ENCODE assay signal across 22 cellular contexts in genomic region chr2:33634261-33634910, GRCh38. TPM values are rescaled to one million over a fixed set of nuclear protein-coding genes. Genes with fewer than 3 reads are reported as not detected.
DNase-seq lines count a peak whose midpoint lies in the region; ATAC-seq and TF ChIP-seq lines count a peak whose summit lies in the region.
"Had no signal": no experiment of that assay in that cellular context is flagged by ENCODE, and none has a peak within 500 bp of the region (broad histone marks: within the 10 kb centered on the region; RNA-seq: fewer than 3 reads in every experiment).

No MANE protein-coding gene starts in this region.

- ATAC-seq in HCT116, result peak; percentile 42; the same call in 1 of the 2 replicates
- peak; percentile 87 for ATAC-seq in WTC11
- no peak for ATAC-seq in activated T-cell treated with anti-CD3 and anti-CD28 coated beads, Interleukin-2, amount 50 U/mL, for 4 hours
- ATAC-seq: Panc1 had no signal

- no TSS peak for BruUV-seq in HCT116 (replicated peaks; lab: Mats Ljungman, UMichigan)

- no peaks in the 10 kb centered on the region for H3K27me3 Mint-ChIP-seq in WTC11 (ENCODE audit: low read depth)
- H3K27me3 Mint-ChIP-seq in activated T-cell treated with anti-CD3 and anti-CD28 coated beads, Interleukin-2, amount 50 U/mL, for 4 hours (ENCODE audit: low read depth), result no peaks in the 10 kb centered on the region
- H3K27me3 Mint-ChIP-seq: IgD-negative memory B cell had no signal

- H3K36me3 Mint-ChIP-seq in WTC11, result peaks cover 28% of the 10 kb centered on the region
- no peaks in the 10 kb centered on the region for H3K36me3 Mint-ChIP-seq in activated T-cell treated with anti-CD3 and anti-CD28 coated beads, Interleukin-2, amount 50 U/mL, for 4 hours (ENCODE audit: insufficient read depth)

- no peak for TF ChIP-seq RAD21 in HCT116 (IDR thresholded peaks at IDR 0.05; ENCODE audit: low read depth)

- no peak overlapping the region for H3K9ac ChIP-seq in HCT116 (ENCODE audit: low read length)
- H3K9ac ChIP-seq: KMS-11 had no signal

- H3K36me3 ChIP-seq in HCT116 (ENCODE audit: control insufficient read depth in 1 of 2, insufficient read depth in 2 of 2, low read length in 2 of 2) (no peaks in the 10 kb centered on the region), breast epithelium (no peaks in the 10 kb centered on the region)

- H3K4me2 ChIP-seq in HCT116 (ENCODE audit: low read length), result no peak overlapping the region
- H3K4me2 ChIP-seq: KMS-11 had no signal

- H3K27ac Mint-ChIP-seq in WTC11, result no peak overlapping the region
- H3K27ac Mint-ChIP-seq: IgD-negative memory B cell had no signal

- peaks cover 9% of the 10 kb centered on the region; the same call in 1 of the 2 replicates for H3K9me3 Mint-ChIP-seq in WTC11
- no peaks in the 10 kb centered on the region for H3K9me3 Mint-ChIP-seq in activated T-cell treated with anti-CD3 and anti-CD28 coated beads, Interleukin-2, amount 50 U/mL, for 4 hours
- H3K9me3 Mint-ChIP-seq: IgD-negative memory B cell had no signal

- POLR2A ChIA-PET in HCT116 (lab: Charles Lee), result no interaction called here
- POLR2A ChIA-PET in WTC11 (lab: Charles Lee), result no interaction called here

- H3K9me2 ChIP-seq in HCT116 (ENCODE audit: insufficient read depth), result no peaks in the 10 kb centered on the region

- TF ChIP-seq CTCF in HCT116 (IDR thresholded peaks at IDR 0.05 in 2 of 3, conservative IDR thresholded peaks at IDR 0.05 in 1 of 3; ENCODE audit: borderline replicate concordance in 1 of 3, insufficient read depth in 1 of 3, low read depth in 2 of 3, low read length in 2 of 3) (no peak), WTC11 (IDR thresholded peaks at IDR 0.05) (no peak), breast epithelium (IDR thresholded peaks at IDR 0.05) (no peak)

- H3K27ac ChIP-seq in HCT116 (ENCODE audit: low read depth, low read length) (no peak overlapping the region), breast epithelium (no peak overlapping the region)
- H3K27ac ChIP-seq: KMS-11 had no signal

- H3K9me3 ChIP-seq in HCT116 (ENCODE audit: control insufficient read depth in 1 of 2, insufficient read depth in 1 of 2, low read depth in 1 of 2, low read length in 2 of 2), result no peaks in the 10 kb centered on the region
- no peaks in the 10 kb centered on the region for H3K9me3 ChIP-seq in breast epithelium

- peaks cover 0 to 5% of the 10 kb centered on the region in 2 experiments; a peak in 1 of 4 replicates for H3K4me1 ChIP-seq in HCT116 (ENCODE audit: control insufficient read depth in 1 of 2, insufficient read depth in 2 of 2, low read length in 2 of 2)
- no peaks in the 10 kb centered on the region for H3K4me1 ChIP-seq in breast epithelium

- H3K4me3 Mint-ChIP-seq in WTC11, result no peak overlapping the region
- H3K4me3 Mint-ChIP-seq in activated T-cell treated with anti-CD3 and anti-CD28 coated beads, Interleukin-2, amount 50 U/mL, for 4 hours, result no peak overlapping the region
- H3K4me3 Mint-ChIP-seq: IgD-negative memory B cell had no signal

- intact Hi-C loops in HCT116 (cut with micrococcal nuclease) (no loop called here), breast epithelium (cut with DNase I; ENCODE audit: low total_unique reads) (no loop called here)

- peaks cover 8% of the 10 kb centered on the region for H3K4me1 Mint-ChIP-seq in WTC11
- H3K4me1 Mint-ChIP-seq in activated T-cell treated with anti-CD3 and anti-CD28 coated beads, Interleukin-2, amount 50 U/mL, for 4 hours (ENCODE audit: low read depth), result no peaks in the 10 kb centered on the region

- TF ChIP-seq POLR2A in HCT116 (IDR thresholded peaks at IDR 0.05; ENCODE audit: borderline replicate concordance, extremely low read depth, insufficient read depth, insufficient read length) (no peak), breast epithelium (IDR thresholded peaks at IDR 0.05) (no peak)

- peak; percentile 4 for DNase-seq in ELF-1 (ENCODE audit: low read depth, low spot score)
- DNase-seq in HCT116 (ENCODE audit: low read depth, low spot score), result no peak
- DNase-seq in WTC11 (ENCODE audit: low spot score), result no peak
- DNase-seq in iPS-NIHi7 (ENCODE audit: extremely low spot score), result peak; percentile 17
- DNase-seq in breast epithelium (ENCODE audit: low spot score in 2 of 2), result no peak
- DNase-seq in activated T-cell treated with anti-CD3 and anti-CD28 coated beads, Interleukin-2, amount 50 U/mL, for 4 hours, result no peak
- no peak for DNase-seq in NCI-H1048 (lab: John Stamatoyannopoulos, UW)
- DNase-seq: Calu3; DMS79 treated with DMSO at 0.1 percent for 48 hours; HCEC 1CT; MM.1S; NCI-H1417 treated with DMSO at 0.1 percent for 48 hours; NCI-H1694 treated with DMSO at 0.1 percent for 48 hours; NCI-H2081; NCI-H446 treated with DMSO at 0.1 percent for 48 hours; NCI-H526; NCI-H82; NK-92 treated with Interleukin-12 subunit alpha and Interleukin-12 subunit beta, amount 100 ng/mL, for 24 hours; SHP77 treated with DMSO at 0.1 percent for 48 hours had no signal

- no peaks in the 10 kb centered on the region for H3K79me2 ChIP-seq in HCT116 (ENCODE audit: insufficient read depth, low read length)

- H4K20me1 ChIP-seq in HCT116 (ENCODE audit: insufficient read depth), result no peaks in the 10 kb centered on the region

- no peak overlapping the region for H3K4me3 ChIP-seq in HCT116 (replicated peaks in 1 of 2; ENCODE audit: low read depth in 1 of 2, low read length in 2 of 2)
- H3K4me3 ChIP-seq in breast epithelium, result no peak overlapping the region

- RAD21 ChIA-PET in HCT116 (lab: Charles Lee; ENCODE audit: low non-redundant PET in 1 of 2, low total read pairs in 2 of 2, uncharacterized antibody in 2 of 2, unreplicated experiment in 2 of 2), result no interaction called here

- H2AFZ ChIP-seq in HCT116 (ENCODE audit: low read depth, low read length, poor library complexity, severe bottlenecking), result no peak overlapping the region

- H3K27me3 ChIP-seq in HCT116 (ENCODE audit: insufficient read depth, low read length) (no peaks in the 10 kb centered on the region), breast epithelium (no peaks in the 10 kb centered on the region)

- CTCF ChIA-PET in HCT116 (lab: Charles Lee) (no interaction called here), WTC11 (lab: Charles Lee) (interaction anchor here (0.5 kb wide), 1 partner anchor 207 kb away, joined by 3 read pairs; no protein-coding TSS in a partner anchor)

TF ChIP-seq in HCT116, 20 proteins besides CTCF, POLR2A, EP300 and RAD21 (continues in another document):
- TF ChIP-seq CEBPB (IDR thresholded peaks at IDR 0.05; ENCODE audit: low read depth), result no peak
- TF ChIP-seq FOSL1 (IDR thresholded peaks at IDR 0.05; ENCODE audit: low read depth), result no peak
- TF ChIP-seq ZBTB33 (IDR thresholded peaks at IDR 0.05; ENCODE audit: extremely low read depth, insufficient replicate concordance, low read length), result no peak
- TF ChIP-seq, protein P1, sequence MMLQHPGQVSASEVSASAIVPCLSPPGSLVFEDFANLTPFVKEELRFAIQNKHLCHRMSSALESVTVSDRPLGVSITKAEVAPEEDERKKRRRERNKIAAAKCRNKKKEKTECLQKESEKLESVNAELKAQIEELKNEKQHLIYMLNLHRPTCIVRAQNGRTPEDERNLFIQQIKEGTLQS (IDR thresholded peaks at IDR 0.05), result no peak
- no peak for TF ChIP-seq EZH2phosphoT487 (IDR thresholded peaks at IDR 0.05; ENCODE audit: borderline replicate concordance)
- TF ChIP-seq YY1 (IDR thresholded peaks at IDR 0.05; ENCODE audit: extremely low read depth, insufficient replicate concordance, low read depth, low read length), result no peak

TF ChIP-seq in WTC11, 78 proteins besides CTCF, POLR2A, EP300 and RAD21 (continues in another document):
- no peak for TF ChIP-seq TCF7 (CRISPR knock-in tag; IDR thresholded peaks at IDR 0.05; ENCODE audit: low read depth)
- TF ChIP-seq CREB1 (CRISPR knock-in tag; IDR thresholded peaks at IDR 0.05), result no peak
- no peak for TF ChIP-seq SP1 (CRISPR knock-in tag; conservative IDR thresholded peaks at IDR 0.05)
- TF ChIP-seq ZNF219 (CRISPR knock-in tag; IDR thresholded peaks at IDR 0.05; ENCODE audit: borderline replicate concordance), result no peak
- no peak for TF ChIP-seq NFE2L1 (CRISPR knock-in tag; IDR thresholded peaks at IDR 0.05)
- TF ChIP-seq ZNF121 (CRISPR knock-in tag; IDR thresholded peaks at IDR 0.05), result no peak
- TF ChIP-seq ZBTB43 (CRISPR knock-in tag; IDR thresholded peaks at IDR 0.05), result no peak
- no peak for TF ChIP-seq FOXJ3 (CRISPR knock-in tag; IDR thresholded peaks at IDR 0.05; ENCODE audit: borderline replicate concordance)
- TF ChIP-seq, protein P2, sequence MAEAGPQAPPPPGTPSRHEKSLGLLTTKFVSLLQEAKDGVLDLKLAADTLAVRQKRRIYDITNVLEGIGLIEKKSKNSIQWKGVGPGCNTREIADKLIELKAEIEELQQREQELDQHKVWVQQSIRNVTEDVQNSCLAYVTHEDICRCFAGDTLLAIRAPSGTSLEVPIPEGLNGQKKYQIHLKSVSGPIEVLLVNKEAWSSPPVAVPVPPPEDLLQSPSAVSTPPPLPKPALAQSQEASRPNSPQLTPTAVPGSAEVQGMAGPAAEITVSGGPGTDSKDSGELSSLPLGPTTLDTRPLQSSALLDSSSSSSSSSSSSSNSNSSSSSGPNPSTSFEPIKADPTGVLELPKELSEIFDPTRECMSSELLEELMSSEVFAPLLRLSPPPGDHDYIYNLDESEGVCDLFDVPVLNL (CRISPR knock-in tag; IDR thresholded peaks at IDR 0.05; ENCODE audit: borderline replicate concordance, low read depth), result no peak
- TF ChIP-seq JAZF1 (CRISPR knock-in tag; IDR thresholded peaks at IDR 0.05), result no peak
- TF ChIP-seq ZNF396 (CRISPR knock-in tag; IDR thresholded peaks at IDR 0.05; ENCODE audit: borderline replicate concordance), result no peak
- TF ChIP-seq SOX15 (CRISPR knock-in tag; IDR thresholded peaks at IDR 0.05), result no peak

RNA-seq across cellular contexts. Expression of gene FAM98A, which starts 35.3 kb away (rescaled TPM):
- total RNA-seq in HCT116 (2021; ENCODE audit: unreplicated experiment) (42.9 TPM), WTC11 (2021) (66.3 to 91.1 TPM (median 78.4 TPM) in 3 replicates), breast epithelium (100 to 1,000 TPM in 1 of 3 donors, 10 to 100 TPM in 2; 21.7 to 117 (median 31.8) TPM)
- polyA plus RNA-seq in HCT116 (2012), result 38.9 and 49.2 TPM in 2 replicates
- total RNA-seq in activated T-cell treated with anti-CD3 and anti-CD28 coated beads, Interleukin-2, amount 50 U/mL, for 4 hours, result 100 to 1,000 TPM in 1 of 3 donors, 10 to 100 TPM in 2; 82.7 to 103 (median 91.2) TPM

Comparison
In these comparisons a context has a peak if more than half of its experiments do, and no peak if none do; other contexts are left out.
1. DNase-seq: peak in ELF-1 (single experiment) and iPS-NIHi7 (single experiment); none in HCT116 (single experiment), WTC11 (single experiment), breast epithelium (0 of 2), activated T-cell treated with anti-CD3 and anti-CD28 coated beads, Interleukin-2, amount 50 U/mL, for 4 hours (single experiment) and NCI-H1048 (single experiment).
2. ATAC-seq: peak in HCT116 (single experiment) and WTC11 (single experiment); none in activated T-cell treated with anti-CD3 and anti-CD28 coated beads, Interleukin-2, amount 50 U/mL, for 4 hours (0 of 2).